ENCODE assay signal across 23 cellular contexts in the genomic region with DNA sequence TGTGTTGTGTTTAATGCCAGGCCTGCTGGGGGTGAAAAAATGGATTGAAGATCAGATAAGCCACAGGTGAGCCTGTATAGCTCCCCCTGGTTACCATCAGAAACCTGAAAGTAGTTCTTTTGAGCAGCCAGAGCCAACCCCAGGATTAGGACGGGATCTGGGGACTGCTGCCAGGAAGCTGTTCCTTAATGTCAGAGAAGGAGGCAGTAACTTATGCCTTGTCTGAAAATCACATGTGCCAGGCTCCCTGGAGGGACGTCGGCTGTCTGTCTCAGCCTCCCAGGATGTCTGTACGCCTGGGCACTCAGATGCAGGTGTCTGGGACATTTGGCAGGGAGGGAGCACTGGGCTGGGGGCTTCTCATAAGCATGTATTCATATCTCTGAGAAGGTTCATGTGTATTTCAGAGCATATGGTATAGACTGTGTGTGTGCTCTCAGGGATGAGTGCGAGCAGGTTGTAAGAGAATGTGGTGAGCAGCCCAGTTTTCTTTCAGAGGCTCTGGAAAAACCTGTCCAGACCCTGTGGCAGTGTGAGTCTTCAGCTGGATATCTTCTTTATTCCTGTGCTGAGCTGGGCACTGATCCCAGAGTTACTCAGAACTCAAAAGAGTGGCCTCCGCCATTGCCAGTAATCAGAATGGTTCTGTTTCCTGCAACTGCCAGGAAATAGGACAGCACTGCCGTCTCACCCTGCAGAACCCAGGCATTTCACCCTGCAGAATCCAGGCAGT. TPM values are rescaled to one million over a fixed set of nuclear protein-coding genes. Genes with fewer than 3 reads are reported as not detected.
DNase-seq lines count a peak whose midpoint lies in the region; ATAC-seq and TF ChIP-seq lines count a peak whose summit lies in the region.
"Had no signal": no experiment of that assay in that cellular context is flagged by ENCODE, and none has a peak within 500 bp of the region (broad histone marks: within the 10 kb centered on the region; RNA-seq: fewer than 3 reads in every experiment).

No MANE protein-coding gene starts in this region.

- H3K4me1 Mint-ChIP-seq in neural progenitor cell = peaks cover 10% of the 10 kb centered on the region

- intact Hi-C loops in PC-3 (cut with micrococcal nuclease) = no loop called here

- BruUV-seq in PC-3 (replicated peaks; lab: Mats Ljungman, UMichigan) = no TSS peak

- H3K9ac ChIP-seq in PC-3 (ENCODE audit: low read length) (no peak overlapping the region), neural progenitor cell (no peak overlapping the region)

- CTCF ChIA-PET in PC-3 (lab: Charles Lee) = no interaction called here

- H3K4me2 ChIP-seq in PC-3 (ENCODE audit: low read length) (no peak overlapping the region), neural progenitor cell (no peak overlapping the region)

- DNase-seq in Ammon's horn (ENCODE audit: low spot score) (peak; percentile 50), PC-3 (peak; percentile 26), inferior parietal cortex (ENCODE audit: extremely low spot score) (peak; percentile 41), neural progenitor cell (ENCODE audit: low spot score) (no peak), GM20000 (ENCODE audit: low spot score) (no peak)
- DNase-seq: activated CD8-positive, alpha-beta memory T cell treated with anti-CD3 and anti-CD28 coated beads, Interleukin-2, amount 50 U/mL, for 4 hours; activated naive CD4-positive, alpha-beta T cell; CD4-positive, alpha-beta T cell; cortex of kidney; kidney glomerular epithelial cell; NCI-H1436; SIG-M5; stomach had no signal

- no peaks in the 10 kb centered on the region for H3K9me3 Mint-ChIP-seq in neural progenitor cell
- H3K9me3 Mint-ChIP-seq: CD4-positive, alpha-beta T cell; T-helper 1 cell treated with Interleukin-12 subunit alpha and Interleukin-12 subunit beta and Interleukin-4 antibody, amounts not matched to agents 30 μg/mL and 1 μg/mL, for 36 hours had no signal

- no peaks in the 10 kb centered on the region for H4K20me1 ChIP-seq in PC-3 (ENCODE audit: low read length)
- H4K20me1 ChIP-seq in neural progenitor cell (ENCODE audit: low read depth) = peaks cover 7% of the 10 kb centered on the region

- H3K27me3 ChIP-seq in PC-3 (ENCODE audit: low read length) = peaks cover 17% of the 10 kb centered on the region
- peaks cover 5 to 7% of the 10 kb centered on the region in 2 donors for H3K27me3 ChIP-seq in esophagus (ENCODE audit: control insufficient read depth in 1 of 2, insufficient read depth in 2 of 2, low read length in 2 of 2)
- H3K27me3 ChIP-seq in neural progenitor cell = peaks cover 100% of the 10 kb centered on the region

- H3K79me2 ChIP-seq in PC-3 (ENCODE audit: low read length) (no peaks in the 10 kb centered on the region), neural progenitor cell (ENCODE audit: low read depth) (no peaks in the 10 kb centered on the region)
- H3K79me2 ChIP-seq: hepatocyte had no signal

- 32 to 52% methylated on average over 7 of the region's 7 CpGs for WGBS in esophagus, 2 donors

- TF ChIP-seq CTCF in PC-3 (conservative IDR thresholded peaks at IDR 0.05; ENCODE audit: low read depth, low read length) (no peak), neural progenitor cell (IDR thresholded peaks at IDR 0.05) (no peak), GM20000 (IDR thresholded peaks at IDR 0.05; ENCODE audit: extremely low read depth, missing control alignments) (no peak)

- no peak overlapping the region for H3K27ac Mint-ChIP-seq in neural progenitor cell
- H3K27ac Mint-ChIP-seq: CD4-positive, alpha-beta T cell; T-helper 1 cell treated with Interleukin-12 subunit alpha and Interleukin-12 subunit beta and Interleukin-4 antibody, amounts not matched to agents 30 μg/mL and 1 μg/mL, for 36 hours had no signal

- H3K9me3 ChIP-seq in PC-3 (ENCODE audit: low read length) = no peaks in the 10 kb centered on the region
- H3K9me3 ChIP-seq in esophagus (ENCODE audit: control insufficient read depth in 2 of 2, insufficient read depth in 1 of 2, low read depth in 1 of 2, low read length in 1 of 2) = no peaks in the 10 kb centered on the region
- H3K9me3 ChIP-seq in neural progenitor cell (ENCODE audit: low read depth) = no peaks in the 10 kb centered on the region
- H3K9me3 ChIP-seq: neutrophil, stomach had no signal

- H3F3A ChIP-seq in PC-3 (ENCODE audit: low read length, unreplicated experiment) (no peaks in the 10 kb centered on the region), neural progenitor cell (ENCODE audit: low read depth) (peaks cover 5% of the 10 kb centered on the region)

- no peaks in the 10 kb centered on the region for H3K9me2 ChIP-seq in PC-3 (replicated peaks; ENCODE audit: low read length)

- no peaks in the 10 kb centered on the region for H3K36me3 Mint-ChIP-seq in neural progenitor cell

- POLR2A ChIA-PET in PC-3 (lab: Charles Lee; ENCODE audit: unreplicated experiment) = no interaction called here

- H3K4me3 ChIP-seq in PC-3 (ENCODE audit: low read length) = no peak overlapping the region
- no peak overlapping the region for H3K4me3 ChIP-seq in esophagus (ENCODE audit: low read depth in 1 of 2, low read length in 2 of 2)
- no peak overlapping the region for H3K4me3 ChIP-seq in neural progenitor cell
- H3K4me3 ChIP-seq: hepatocyte, stomach had no signal

- H2AFZ ChIP-seq in PC-3 (ENCODE audit: low read length) (no peak overlapping the region), neural progenitor cell (replicated peaks) (no peak overlapping the region)
- H2AFZ ChIP-seq: hepatocyte had no signal

- H3K27me3 Mint-ChIP-seq in neural progenitor cell (ENCODE audit: insufficient read depth, low read depth) = peaks cover 41% of the 10 kb centered on the region

- no peaks in the 10 kb centered on the region for H3K36me3 ChIP-seq in PC-3 (ENCODE audit: low read depth, low read length)
- H3K36me3 ChIP-seq in esophagus (ENCODE audit: control insufficient read depth in 2 of 2, insufficient read depth in 2 of 2, low read length in 1 of 2) = no peaks in the 10 kb centered on the region
- no peaks in the 10 kb centered on the region for H3K36me3 ChIP-seq in neural progenitor cell
- H3K36me3 ChIP-seq: neutrophil, stomach had no signal

- H3K4me1 ChIP-seq in PC-3 (ENCODE audit: insufficient read depth, low read length) (no peaks in the 10 kb centered on the region; the same call in 1 of the 2 replicates), esophagus (ENCODE audit: control insufficient read depth in 2 of 2, insufficient read depth in 2 of 2, low read length in 1 of 2) (peaks cover 2 to 24% of the 10 kb centered on the region in 2 donors), neural progenitor cell (peaks cover 8% of the 10 kb centered on the region)

- H3K4me3 Mint-ChIP-seq in neural progenitor cell = no peak overlapping the region
- H3K4me3 Mint-ChIP-seq: CD4-positive, alpha-beta T cell; T-helper 1 cell treated with Interleukin-12 subunit alpha and Interleukin-12 subunit beta and Interleukin-4 antibody, amounts not matched to agents 30 μg/mL and 1 μg/mL, for 36 hours had no signal

- H3K27ac ChIP-seq in PC-3 (ENCODE audit: low read length) (no peak overlapping the region), esophagus (ENCODE audit: low read depth in 2 of 2, low read length in 1 of 2) (peak overlapping the region; percentile 70 to 90), neural progenitor cell (no peak overlapping the region)
- H3K27ac ChIP-seq: epithelial cell of prostate, hepatocyte, neutrophil, stomach had no signal

- peak; percentile 13; the same call in 1 of the 2 replicates for ATAC-seq in PC-3
- no peak for ATAC-seq in HG03521 (IDR thresholded peaks at IDR 0.05; ENCODE audit: unreplicated experiment)
- ATAC-seq in HG03159 (IDR thresholded peaks at IDR 0.05; ENCODE audit: unreplicated experiment) = no peak

RNA-seq across cellular contexts. Expression of gene FAM43B, which starts 2.8 kb away (rescaled TPM):
- total RNA-seq in PC-3 (2014; rRNA removed) (0.11 TPM in 1 of 2 replicates, not detected in the other), neural progenitor cell (ENCODE audit: low replicate concordance) (0.09 TPM in 1 of 2 replicates, not detected in the other)
- polyA plus RNA-seq in esophagus = under 1 TPM; 0.04 to 0.12 TPM
- total RNA-seq: CD4-positive, alpha-beta T cell; stomach had no signal
- polyA plus RNA-seq: aorta had no signal

RNA-seq across cellular contexts. Expression of gene CDA, which starts 33.7 kb away (rescaled TPM):
- 30.3 and 36.3 TPM in 2 replicates for total RNA-seq in PC-3 (2014; rRNA removed)
- 100 to 1,000 TPM; 107 to 110 TPM for polyA plus RNA-seq in esophagus
- total RNA-seq in neural progenitor cell (ENCODE audit: low replicate concordance) = 0.64 and 0.96 TPM in 2 replicates
- total RNA-seq: H4, LHCN-M2 had no signal

RNA-seq across cellular contexts. Expression of gene MUL1, which starts 47.2 kb away (rescaled TPM):
- total RNA-seq in PC-3 (2014; rRNA removed) (28.9 and 29.5 TPM in 2 replicates), neural progenitor cell (ENCODE audit: low replicate concordance) (6.7 and 18.9 TPM in 2 replicates)
- polyA plus RNA-seq in esophagus = 10 to 100 TPM in 1 of 2 donors, 1 to 10 TPM in 1; 6.5 to 16.3 TPM

Comparison
In these comparisons a context has a peak if more than half of its experiments do, and no peak if none do; other contexts are left out.
1. DNase-seq: peak in Ammon's horn (single experiment), PC-3 (single experiment) and inferior parietal cortex (single experiment); none in neural progenitor cell (single experiment) and GM20000 (single experiment).
2. H3K27ac ChIP-seq: peak in esophagus (2 of 2); none in PC-3 (single experiment) and neural progenitor cell (single experiment).
3. RNA of gene CDA, which starts 33.7 kb away (total RNA-seq): 30.3 to 36.3 TPM in PC-3; 0.64 to 0.96 TPM in neural progenitor cell; every median in the first group is over 10 times any median in the second.